In the genomic region with DNA sequence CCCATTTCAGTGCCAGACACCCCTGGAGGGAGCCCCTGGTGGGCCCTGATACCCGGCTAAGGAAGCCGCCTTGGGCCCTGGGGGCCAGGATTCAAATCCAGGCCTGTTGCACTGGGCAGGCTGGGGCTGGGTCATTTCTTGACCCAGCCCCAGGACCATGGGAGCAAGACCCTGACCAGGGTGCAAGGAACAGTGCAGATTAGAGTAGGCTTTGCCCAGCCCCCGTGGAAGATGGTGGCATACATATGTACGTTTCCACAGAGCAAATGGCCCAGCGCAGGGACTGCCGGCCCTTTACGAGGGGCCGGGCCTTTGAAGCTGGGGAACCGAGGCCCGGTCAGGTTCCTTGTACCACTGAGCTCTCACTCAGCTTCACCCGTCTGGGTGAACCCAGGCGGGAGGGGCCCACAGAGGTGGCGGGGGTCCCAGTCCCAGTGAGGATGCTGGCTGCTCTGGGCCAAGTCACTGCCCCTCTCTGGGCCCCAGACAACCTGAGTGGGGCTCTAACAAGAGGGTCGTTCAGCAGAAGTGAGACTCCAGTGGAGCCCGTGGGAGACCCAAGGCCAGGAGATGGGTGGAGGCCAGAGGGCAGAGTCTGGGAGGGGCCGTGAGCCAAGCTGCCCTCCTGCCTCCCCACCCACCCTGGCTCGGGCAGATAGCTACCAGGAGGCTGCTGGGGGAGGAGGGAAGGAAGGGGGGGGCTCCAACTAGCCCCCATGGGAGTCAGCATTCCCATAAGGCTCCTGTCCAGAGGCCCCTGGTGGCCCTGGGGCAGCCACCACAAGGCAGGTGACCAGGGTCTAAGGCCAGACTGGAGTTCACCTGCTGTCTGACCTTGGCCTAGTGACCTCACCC, we compare ENCODE assay signal across 1 cellular context.
TF ChIP-seq lines count a peak whose summit lies in the region.

No MANE protein-coding gene starts in this region.

TF ChIP-seq in K562, 482 proteins besides CTCF, POLR2A, EP300 and RAD21:
- TF ChIP-seq PRPF4 (IDR thresholded peaks at IDR 0.05; ENCODE audit: insufficient read depth, low read depth, low read length, poor library complexity, severe bottlenecking) (peak; percentile 33), ELF4 (CRISPR knock-in tag; IDR thresholded peaks at IDR 0.05) (no peak), ZC3H4 (CRISPR knock-in tag; IDR thresholded peaks at IDR 0.05; ENCODE audit: borderline replicate concordance) (0 out of 2 replicates have a peak, but pooled peaks have one; percentile 30), FOXK2 (conservative IDR thresholded peaks at IDR 0.05 in 1 of 2, IDR thresholded peaks at IDR 0.05 in 1 of 2; ENCODE audit: low read depth in 2 of 2) (no peak), ZNF124 (CRISPR knock-in tag; IDR thresholded peaks at IDR 0.05) (0 out of 2 replicates have a peak, but pooled peaks have one; percentile 38), SP1 (CRISPR knock-in tag; IDR thresholded peaks at IDR 0.05) (peak; percentile 10; the same call in 1 of the 2 replicates), BCOR (IDR thresholded peaks at IDR 0.05) (no peak), SMARCA5 (IDR thresholded peaks at IDR 0.05) (no peak), RBM22 (IDR thresholded peaks at IDR 0.05; ENCODE audit: low read depth, low read length, poor library complexity, severe bottlenecking) (peak; percentile 19), DDX20 (tag; IDR thresholded peaks at IDR 0.05; ENCODE audit: low read depth) (no peak), GABPB1 (CRISPR knock-in tag; IDR thresholded peaks at IDR 0.05) (0 out of 2 replicates have a peak, but pooled peaks have one; percentile 7)
- TF ChIP-seq, protein P1, sequence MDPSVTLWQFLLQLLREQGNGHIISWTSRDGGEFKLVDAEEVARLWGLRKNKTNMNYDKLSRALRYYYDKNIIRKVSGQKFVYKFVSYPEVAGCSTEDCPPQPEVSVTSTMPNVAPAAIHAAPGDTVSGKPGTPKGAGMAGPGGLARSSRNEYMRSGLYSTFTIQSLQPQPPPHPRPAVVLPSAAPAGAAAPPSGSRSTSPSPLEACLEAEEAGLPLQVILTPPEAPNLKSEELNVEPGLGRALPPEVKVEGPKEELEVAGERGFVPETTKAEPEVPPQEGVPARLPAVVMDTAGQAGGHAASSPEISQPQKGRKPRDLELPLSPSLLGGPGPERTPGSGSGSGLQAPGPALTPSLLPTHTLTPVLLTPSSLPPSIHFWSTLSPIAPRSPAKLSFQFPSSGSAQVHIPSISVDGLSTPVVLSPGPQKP (CRISPR knock-in tag; IDR thresholded peaks at IDR 0.05): no peak
- TF ChIP-seq, protein P2, sequence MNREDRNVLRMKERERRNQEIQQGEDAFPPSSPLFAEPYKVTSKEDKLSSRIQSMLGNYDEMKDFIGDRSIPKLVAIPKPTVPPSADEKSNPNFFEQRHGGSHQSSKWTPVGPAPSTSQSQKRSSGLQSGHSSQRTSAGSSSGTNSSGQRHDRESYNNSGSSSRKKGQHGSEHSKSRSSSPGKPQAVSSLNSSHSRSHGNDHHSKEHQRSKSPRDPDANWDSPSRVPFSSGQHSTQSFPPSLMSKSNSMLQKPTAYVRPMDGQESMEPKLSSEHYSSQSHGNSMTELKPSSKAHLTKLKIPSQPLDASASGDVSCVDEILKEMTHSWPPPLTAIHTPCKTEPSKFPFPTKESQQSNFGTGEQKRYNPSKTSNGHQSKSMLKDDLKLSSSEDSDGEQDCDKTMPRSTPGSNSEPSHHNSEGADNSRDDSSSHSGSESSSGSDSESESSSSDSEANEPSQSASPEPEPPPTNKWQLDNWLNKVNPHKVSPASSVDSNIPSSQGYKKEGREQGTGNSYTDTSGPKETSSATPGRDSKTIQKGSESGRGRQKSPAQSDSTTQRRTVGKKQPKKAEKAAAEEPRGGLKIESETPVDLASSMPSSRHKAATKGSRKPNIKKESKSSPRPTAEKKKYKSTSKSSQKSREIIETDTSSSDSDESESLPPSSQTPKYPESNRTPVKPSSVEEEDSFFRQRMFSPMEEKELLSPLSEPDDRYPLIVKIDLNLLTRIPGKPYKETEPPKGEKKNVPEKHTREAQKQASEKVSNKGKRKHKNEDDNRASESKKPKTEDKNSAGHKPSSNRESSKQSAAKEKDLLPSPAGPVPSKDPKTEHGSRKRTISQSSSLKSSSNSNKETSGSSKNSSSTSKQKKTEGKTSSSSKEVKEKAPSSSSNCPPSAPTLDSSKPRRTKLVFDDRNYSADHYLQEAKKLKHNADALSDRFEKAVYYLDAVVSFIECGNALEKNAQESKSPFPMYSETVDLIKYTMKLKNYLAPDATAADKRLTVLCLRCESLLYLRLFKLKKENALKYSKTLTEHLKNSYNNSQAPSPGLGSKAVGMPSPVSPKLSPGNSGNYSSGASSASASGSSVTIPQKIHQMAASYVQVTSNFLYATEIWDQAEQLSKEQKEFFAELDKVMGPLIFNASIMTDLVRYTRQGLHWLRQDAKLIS (CRISPR knock-in tag; IDR thresholded peaks at IDR 0.05): no peak
- TF ChIP-seq, protein P3, sequence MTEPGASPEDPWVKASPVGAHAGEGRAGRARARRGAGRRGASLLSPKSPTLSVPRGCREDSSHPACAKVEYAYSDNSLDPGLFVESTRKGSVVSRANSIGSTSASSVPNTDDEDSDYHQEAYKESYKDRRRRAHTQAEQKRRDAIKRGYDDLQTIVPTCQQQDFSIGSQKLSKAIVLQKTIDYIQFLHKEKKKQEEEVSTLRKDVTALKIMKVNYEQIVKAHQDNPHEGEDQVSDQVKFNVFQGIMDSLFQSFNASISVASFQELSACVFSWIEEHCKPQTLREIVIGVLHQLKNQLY (CRISPR knock-in tag; conservative IDR thresholded peaks at IDR 0.05): no peak
- TF ChIP-seq, protein P4, sequence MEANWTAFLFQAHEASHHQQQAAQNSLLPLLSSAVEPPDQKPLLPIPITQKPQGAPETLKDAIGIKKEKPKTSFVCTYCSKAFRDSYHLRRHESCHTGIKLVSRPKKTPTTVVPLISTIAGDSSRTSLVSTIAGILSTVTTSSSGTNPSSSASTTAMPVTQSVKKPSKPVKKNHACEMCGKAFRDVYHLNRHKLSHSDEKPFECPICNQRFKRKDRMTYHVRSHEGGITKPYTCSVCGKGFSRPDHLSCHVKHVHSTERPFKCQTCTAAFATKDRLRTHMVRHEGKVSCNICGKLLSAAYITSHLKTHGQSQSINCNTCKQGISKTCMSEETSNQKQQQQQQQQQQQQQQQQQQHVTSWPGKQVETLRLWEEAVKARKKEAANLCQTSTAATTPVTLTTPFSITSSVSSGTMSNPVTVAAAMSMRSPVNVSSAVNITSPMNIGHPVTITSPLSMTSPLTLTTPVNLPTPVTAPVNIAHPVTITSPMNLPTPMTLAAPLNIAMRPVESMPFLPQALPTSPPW (CRISPR knock-in tag; IDR thresholded peaks at IDR 0.05): 0 out of 2 replicates have a peak, but pooled peaks have one; percentile 25
